In genomic region chr7:106285801-106286492, GRCh38 we compare ENCODE assay signal across 8 cellular contexts. TPM values are rescaled to one million over a fixed set of nuclear protein-coding genes. Genes with fewer than 3 reads are reported as not detected.
DNase-seq lines count a peak whose midpoint lies in the region; ATAC-seq and TF ChIP-seq lines count a peak whose summit lies in the region.

No MANE protein-coding gene starts in this region.

- H3K79me2 ChIP-seq in trophoblast cell (ENCODE audit: control insufficient read depth, insufficient read depth, low read length, poor library complexity): peaks cover 6% of the 10 kb centered on the region

- H3K27ac ChIP-seq in esophagus muscularis mucosa (replicated peaks in 1 of 4) (peak overlapping the region; percentile 95 to 99 (median 99)), trophoblast cell (ENCODE audit: low read depth, low read length) (peak overlapping the region; percentile 95)

- peak overlapping the region; percentile 61 for H2BK120ac ChIP-seq in trophoblast cell (ENCODE audit: insufficient read depth, low read length, poor library complexity)

- H4K12ac ChIP-seq in trophoblast cell (ENCODE audit: low read depth, low read length): peak overlapping the region; percentile 29

- no peak overlapping the region for H3K18ac ChIP-seq in trophoblast cell (ENCODE audit: low read length)

- DNase-seq in esophagus muscularis mucosa (ENCODE audit: extremely low spot score) (no peak), trophoblast cell (peak in 1 of 2 donors; percentile 30), NCI-H69 (lab: John Stamatoyannopoulos, UW) (no peak), NCI-H128 (lab: John Stamatoyannopoulos, UW; ENCODE audit: unreplicated experiment) (no peak), NCI-H187 treated with DMSO at 0.1 percent for 48 hours (lab: John Stamatoyannopoulos, UW) (no peak)

- H3K9ac ChIP-seq in trophoblast cell (ENCODE audit: low read length): peak overlapping the region; percentile 67

- ATAC-seq in GM18511 (IDR thresholded peaks at IDR 0.05; ENCODE audit: unreplicated experiment) (peak; percentile 38), HG02938 (IDR thresholded peaks at IDR 0.05; ENCODE audit: unreplicated experiment) (peak; percentile 43)

- H3K36me3 ChIP-seq in esophagus muscularis mucosa (no peaks in the 10 kb centered on the region), trophoblast cell (ENCODE audit: control insufficient read depth in 1 of 2, insufficient read depth in 2 of 2, low read length in 2 of 2) (no peaks in the 10 kb centered on the region)

- peaks cover 11% of the 10 kb centered on the region for H3K79me1 ChIP-seq in trophoblast cell (ENCODE audit: low read length)

- intact Hi-C loops in esophagus muscularis mucosa (cut with DNase I): no loop called here

- TF ChIP-seq EP300 in esophagus muscularis mucosa (IDR thresholded peaks at IDR 0.05): peak; percentile 49

- peak overlapping the region; percentile 85 for H3K4me3 ChIP-seq in WI38 (ENCODE audit: low read depth, low read length)
- H3K4me3 ChIP-seq in esophagus muscularis mucosa: peak overlapping the region; percentile 78 to 87 (median 84)
- H3K4me3 ChIP-seq in trophoblast cell (ENCODE audit: low read depth, low read length): peak overlapping the region; percentile 90

- peaks cover 4 to 35% (median 26%) of the 10 kb centered on the region in 4 donors for H3K4me1 ChIP-seq in esophagus muscularis mucosa
- H3K4me1 ChIP-seq in trophoblast cell (ENCODE audit: control insufficient read depth in 1 of 2, insufficient read depth in 2 of 2, low read length in 2 of 2): peaks cover 0 to 2% of the 10 kb centered on the region in 2 experiments

- peak overlapping the region; percentile 98 for H3K4me2 ChIP-seq in trophoblast cell (ENCODE audit: low read length)

- H3K4ac ChIP-seq in trophoblast cell (ENCODE audit: low read depth, low read length): no peak overlapping the region

- H2BK12ac ChIP-seq in trophoblast cell (ENCODE audit: low read length): no peak overlapping the region

- peak overlapping the region; percentile 90 for H4K8ac ChIP-seq in trophoblast cell (ENCODE audit: low read depth, low read length)

- no peak overlapping the region for H2AK5ac ChIP-seq in trophoblast cell (ENCODE audit: low read length)

- H3K27me3 ChIP-seq in esophagus muscularis mucosa: no peaks in the 10 kb centered on the region
- H3K27me3 ChIP-seq in trophoblast cell (ENCODE audit: insufficient read depth, low read length): no peaks in the 10 kb centered on the region

- no peaks in the 10 kb centered on the region for H3K9me3 ChIP-seq in esophagus muscularis mucosa
- H3K9me3 ChIP-seq in trophoblast cell (ENCODE audit: insufficient read depth, low read depth, low read length): no peaks in the 10 kb centered on the region

- no peak for TF ChIP-seq POLR2A in esophagus muscularis mucosa (IDR thresholded peaks at IDR 0.05; ENCODE audit: low read depth)

- H3K23ac ChIP-seq in trophoblast cell (ENCODE audit: low read length): no peak overlapping the region

- peak overlapping the region; percentile 71 for H3K14ac ChIP-seq in trophoblast cell (ENCODE audit: low read length)

- TF ChIP-seq CTCF in WI38 (IDR thresholded peaks at IDR 0.05; ENCODE audit: low read depth, low read length) (no peak), esophagus muscularis mucosa (IDR thresholded peaks at IDR 0.05) (no peak)

- 25% methylated on average over 16 of the region's 16 CpGs for WGBS in esophagus muscularis mucosa
- no CpG with 5 or more reads among the region's 16 CpGs for WGBS in trophoblast cell (ENCODE audit: extremely low coverage, insufficient coverage, insufficient read length)

- H4K91ac ChIP-seq in trophoblast cell (ENCODE audit: low read depth, low read length): peak overlapping the region; percentile 81

- peak overlapping the region; percentile 77 for H2AFZ ChIP-seq in trophoblast cell (ENCODE audit: insufficient read depth, low read length, poor library complexity)

- H2BK5ac ChIP-seq in trophoblast cell (ENCODE audit: low read depth, low read length, poor library complexity): peak overlapping the region; percentile 85

RNA-seq across cellular contexts. Expression of gene NAMPT, which starts 1.2 kb away (rescaled TPM):
- total RNA-seq in esophagus muscularis mucosa: 1,000 to 10,000 TPM in 1 of 4 donors, 10 to 100 TPM in 3; 51.2 to 1,009 (median 95.4) TPM
- polyA plus RNA-seq in trophoblast cell (2013): 39.0 and 40.4 TPM in 2 replicates
